ENCODE assay signal across 11 cellular contexts in the genomic region with DNA sequence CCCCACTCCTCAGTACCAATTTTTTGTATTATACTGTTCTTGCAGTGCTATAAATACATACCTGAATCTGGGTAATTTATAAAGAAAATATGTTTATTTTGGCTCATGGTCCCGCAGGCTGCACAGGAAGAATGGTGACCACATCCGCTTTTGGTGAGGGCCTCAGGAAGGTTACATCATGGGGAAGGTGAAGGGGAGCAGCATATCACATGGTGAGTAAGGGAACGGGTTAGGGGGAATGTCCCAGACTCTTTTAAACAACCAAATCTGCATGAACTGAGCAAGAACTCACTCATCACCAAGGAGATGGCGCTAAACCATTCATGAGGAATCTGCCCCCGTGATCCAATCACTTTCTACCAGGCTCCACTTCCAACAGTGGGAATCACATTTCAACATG. TPM values are rescaled to one million over a fixed set of nuclear protein-coding genes. Genes with fewer than 3 reads are reported as not detected.
DNase-seq lines count a peak whose midpoint lies in the region; ATAC-seq and TF ChIP-seq lines count a peak whose summit lies in the region.
"Had no signal": no experiment of that assay in that cellular context is flagged by ENCODE, and none has a peak within 500 bp of the region (broad histone marks: within the 10 kb centered on the region; RNA-seq: fewer than 3 reads in every experiment).

No MANE protein-coding gene starts in this region.

- peaks cover 49% of the 10 kb centered on the region for H3K4me1 Mint-ChIP-seq in activated B cell treated with CpG ODN at 0.5 μM for 24 hours

- 95% methylated on average over 5 of the region's 5 CpGs for WGBS in hepatocyte (ENCODE audit: low lambda C conversion rate, missing lambda C conversion rate)

- no peaks in the 10 kb centered on the region for H3K27me3 ChIP-seq in hepatocyte

- TF ChIP-seq CTCF in activated B cell treated with CpG ODN at 0.5 μM for 24 hours (IDR thresholded peaks at IDR 0.05) (no peak), hepatocyte (IDR thresholded peaks at IDR 0.05; ENCODE audit: poor library complexity) (no peak)

- no peaks in the 10 kb centered on the region for H3K27me3 Mint-ChIP-seq in activated B cell treated with CpG ODN at 0.5 μM for 24 hours

- peak overlapping the region; percentile 32 for H3K27ac Mint-ChIP-seq in activated B cell treated with CpG ODN at 0.5 μM for 24 hours

- H2AFZ ChIP-seq in hepatocyte: no peak overlapping the region

- DNase-seq in CMK (ENCODE audit: low read depth): peak; percentile 45
- DNase-seq in activated B cell treated with CpG ODN at 0.5 μM for 24 hours: no peak
- peak; percentile 23 for DNase-seq in kidney tubule cell (ENCODE audit: low spot score)
- no peak for DNase-seq in SIG-M5 (lab: John Stamatoyannopoulos, UW)
- no peak for DNase-seq in posterior vena cava (ENCODE audit: low spot score)
- DNase-seq in hepatocyte (ENCODE audit: low spot score): no peak
- no peak for DNase-seq in DMS153 treated with DMSO at 0.1 percent for 48 hours (lab: John Stamatoyannopoulos, UW; ENCODE audit: unreplicated experiment)
- DNase-seq: IMR-90, kidney glomerular epithelial cell, NCI-H526 treated with DMSO at 0.1 percent for 48 hours had no signal

- H3K36me3 Mint-ChIP-seq in activated B cell treated with CpG ODN at 0.5 μM for 24 hours (ENCODE audit: low read depth): peaks cover 60% of the 10 kb centered on the region

- H3K4me1 ChIP-seq in hepatocyte (ENCODE audit: insufficient read depth): no peaks in the 10 kb centered on the region

- H3K4me3 ChIP-seq in hepatocyte: no peak overlapping the region

- ATAC-seq in HG02885 (IDR thresholded peaks at IDR 0.05; ENCODE audit: poor library complexity, unreplicated experiment) (peak; percentile 49), activated B cell treated with CpG ODN at 0.5 μM for 24 hours (ENCODE audit: low read depth) (no peak)

- H3K36me3 ChIP-seq in hepatocyte (replicated peaks; ENCODE audit: insufficient read depth, low read depth): no peaks in the 10 kb centered on the region

- H3K4me2 ChIP-seq in hepatocyte: no peak overlapping the region

- no peaks in the 10 kb centered on the region for H3K9me2 ChIP-seq in hepatocyte (replicated peaks; ENCODE audit: insufficient read depth)

- POLR2A ChIA-PET in activated B cell treated with CpG ODN at 0.5 μM for 24 hours (lab: Charles Lee): no interaction called here

- H3K4me3 Mint-ChIP-seq in activated B cell treated with CpG ODN at 0.5 μM for 24 hours: no peak overlapping the region

- CTCF ChIA-PET in activated B cell treated with CpG ODN at 0.5 μM for 24 hours (lab: Charles Lee): no interaction called here

- peaks cover 65% of the 10 kb centered on the region for H3K79me2 ChIP-seq in hepatocyte

- H4K20me1 ChIP-seq in hepatocyte (ENCODE audit: insufficient read depth, poor library complexity, severe bottlenecking): no peaks in the 10 kb centered on the region

- H3K9me3 Mint-ChIP-seq in activated B cell treated with CpG ODN at 0.5 μM for 24 hours: peaks cover 24% of the 10 kb centered on the region

- intact Hi-C loops in activated B cell treated with CpG ODN at 0.5 μM for 24 hours (cut with micrococcal nuclease): no loop called here
- intact Hi-C loops in posterior vena cava (cut with DNase I): no loop called here

- no peaks in the 10 kb centered on the region for H3K9me3 ChIP-seq in hepatocyte (ENCODE audit: low read depth)

- H3K27ac ChIP-seq in hepatocyte: no peak overlapping the region

RNA-seq across cellular contexts. Expression of gene OSBPL8, which starts 40.0 kb away (rescaled TPM):
- total RNA-seq in activated B cell treated with CpG ODN at 0.5 μM for 24 hours (73.8 and 79.6 TPM in 2 replicates), posterior vena cava (10 to 100 TPM; 72.7 to 87.3 TPM), hepatocyte (73.0 and 82.5 TPM in 2 replicates)
- polyA plus RNA-seq in hepatocyte: 20.1 and 21.4 TPM in 2 replicates

Comparison
In these comparisons a context has a peak if more than half of its experiments do, and no peak if none do; other contexts are left out.
1. DNase-seq: peak in CMK (single experiment) and kidney tubule cell (single experiment); none in activated B cell treated with CpG ODN at 0.5 μM for 24 hours (single experiment), SIG-M5 (single experiment), posterior vena cava (single experiment), hepatocyte (single experiment) and DMS153 treated with DMSO at 0.1 percent for 48 hours (single experiment).